34 cellular contexts compared by ENCODE assay signal in the genomic region with DNA sequence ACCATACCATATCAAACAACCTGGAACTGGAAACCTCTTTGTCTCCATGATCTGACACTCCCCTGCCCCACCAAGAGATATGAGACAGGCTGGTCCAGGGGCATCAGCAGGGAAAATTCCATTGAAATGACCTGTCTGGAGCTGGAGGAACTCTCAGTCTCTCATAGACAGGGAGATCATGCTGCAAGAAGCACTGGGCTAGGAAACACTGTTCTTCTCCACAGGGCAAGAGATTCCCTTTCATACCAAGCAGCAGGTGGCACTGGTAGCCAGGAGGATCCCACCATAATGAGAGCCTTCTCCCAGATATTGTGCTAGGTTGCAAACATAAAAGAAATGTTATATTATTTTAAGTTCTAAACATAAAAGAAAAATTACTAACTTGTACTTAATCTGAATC. TPM values are rescaled to one million over a fixed set of nuclear protein-coding genes. Genes with fewer than 3 reads are reported as not detected.
"Had no signal": no experiment of that assay in that cellular context is flagged by ENCODE, and none has a peak within 500 bp of the region (broad histone marks: within the 10 kb centered on the region; RNA-seq: fewer than 3 reads in every experiment).

No MANE protein-coding gene starts in this region.

- H3K4me3 Mint-ChIP-seq: activated CD4-positive, alpha-beta memory T cell treated with anti-CD3 and anti-CD28 coated beads for 36 hours; activated CD4-positive, alpha-beta T cell treated with anti-CD3 and anti-CD28 coated beads for 36 hours; activated CD4-positive, alpha-beta T cell treated with anti-CD3 and anti-CD28 coated beads, Interleukin-2, amount 10 ng/mL, durations not matched to agents 24 days and 14 days; activated CD8-positive, alpha-beta memory T cell treated with anti-CD3 and anti-CD28 coated beads, Interleukin-2, amount 10 ng/mL, durations not matched to agents 7 days and 5 days; activated CD8-positive, alpha-beta T cell treated with anti-CD3 and anti-CD28 coated beads, Interleukin-2, amount 10 ng/mL, durations not matched to agents 7 days and 5 days; activated naive CD4-positive, alpha-beta T cell treated with anti-CD3 and anti-CD28 coated beads, Interleukin-2, amount 10 ng/mL, durations not matched to agents 7 days and 5 days; activated naive CD8-positive, alpha-beta T cell treated with anti-CD3 and anti-CD28 coated beads, Interleukin-2, amount 10 ng/mL, durations not matched to agents 7 days and 5 days; activated T-helper 1 cell treated with anti-CD3 and anti-CD28 coated beads, Interleukin-12 subunit alpha, Interleukin-12 subunit beta, Interleukin-2, Interleukin-4 antibody, amounts not matched to agents 30 ng/mL and 10 ng/mL and 1 ng/mL, durations not matched to agents 14 hours and 24 hours and 36 hours; central memory CD8-positive, alpha-beta T cell; dendritic cell treated with granulocyte-macrophage colony-stimulating factor and Interleukin-4, amounts not matched to agents 40 ng/mL and 50 ng/mL, for 4 days; effector memory CD8-positive, alpha-beta T cell; T-helper 17 cell; T-helper 2 cell treated with Interferon-gamma antibody and Interleukin-4, amounts not matched to agents 5 μg/mL and 100 μg/mL, for 36 hours had no signal

- FAIRE-seq: bronchial epithelial cell had no signal

- H3K4me1 Mint-ChIP-seq: activated CD4-positive, alpha-beta T cell treated with anti-CD3 and anti-CD28 coated beads for 36 hours; activated CD4-positive, alpha-beta T cell treated with anti-CD3 and anti-CD28 coated beads, Interleukin-2, amount 10 ng/mL, durations not matched to agents 24 days and 14 days; activated CD8-positive, alpha-beta memory T cell treated with anti-CD3 and anti-CD28 coated beads, Interleukin-2, amount 10 ng/mL, durations not matched to agents 7 days and 5 days; activated naive CD8-positive, alpha-beta T cell treated with anti-CD3 and anti-CD28 coated beads, Interleukin-2, amount 10 ng/mL, durations not matched to agents 7 days and 5 days; central memory CD8-positive, alpha-beta T cell; T-helper 17 cell had no signal

- H3K4me1 ChIP-seq: ascending aorta, esophagus muscularis mucosa, foreskin keratinocyte, gastrocnemius medialis, heart left ventricle had no signal

- H3K27ac ChIP-seq: ascending aorta, brain microvascular endothelial cell, coronary artery, esophagus muscularis mucosa, foreskin keratinocyte, gastrocnemius medialis, heart left ventricle, WERI-Rb-1 had no signal

- H3K36me3 ChIP-seq: ascending aorta, brain microvascular endothelial cell, esophagus muscularis mucosa, gastrocnemius medialis, heart left ventricle, WERI-Rb-1 had no signal

- H3K27ac Mint-ChIP-seq: activated CD4-positive, alpha-beta memory T cell treated with anti-CD3 and anti-CD28 coated beads for 36 hours; activated CD4-positive, alpha-beta T cell treated with anti-CD3 and anti-CD28 coated beads for 36 hours; activated CD4-positive, alpha-beta T cell treated with anti-CD3 and anti-CD28 coated beads, Interleukin-2, amount 10 ng/mL, durations not matched to agents 24 days and 14 days; activated CD8-positive, alpha-beta memory T cell treated with anti-CD3 and anti-CD28 coated beads, Interleukin-2, amount 10 ng/mL, durations not matched to agents 7 days and 5 days; activated CD8-positive, alpha-beta T cell treated with anti-CD3 and anti-CD28 coated beads, Interleukin-2, amount 10 ng/mL, durations not matched to agents 7 days and 5 days; activated naive CD4-positive, alpha-beta T cell treated with anti-CD3 and anti-CD28 coated beads, Interleukin-2, amount 10 ng/mL, durations not matched to agents 7 days and 5 days; activated naive CD4-positive, alpha-beta T cell treated with anti-CD3 and anti-CD28 coated beads, Interleukin-2, amount 50 U/mL, for 72 hours; activated naive CD8-positive, alpha-beta T cell treated with anti-CD3 and anti-CD28 coated beads, Interleukin-2, amount 10 ng/mL, durations not matched to agents 7 days and 5 days; activated T-helper 1 cell treated with anti-CD3 and anti-CD28 coated beads, Interleukin-12 subunit alpha, Interleukin-12 subunit beta, Interleukin-2, Interleukin-4 antibody, amounts not matched to agents 30 ng/mL and 10 ng/mL and 1 ng/mL, durations not matched to agents 14 hours and 24 hours and 36 hours; dendritic cell treated with granulocyte-macrophage colony-stimulating factor and Interleukin-4, amounts not matched to agents 40 ng/mL and 50 ng/mL, for 4 days; effector memory CD8-positive, alpha-beta T cell; T-helper 17 cell; T-helper 2 cell treated with Interferon-gamma antibody and Interleukin-4, amounts not matched to agents 5 μg/mL and 100 μg/mL, for 36 hours had no signal

- H3K9me3 ChIP-seq: ascending aorta, esophagus muscularis mucosa, gastrocnemius medialis had no signal

- DNase-seq: activated CD4-positive, alpha-beta memory T cell treated with anti-CD3 and anti-CD28 coated beads for 36 hours; activated CD4-positive, alpha-beta T cell treated with anti-CD3 and anti-CD28 coated beads for 36 hours; activated CD4-positive, alpha-beta T cell treated with anti-CD3 and anti-CD28 coated beads, Interleukin-2, amount 10 ng/mL, durations not matched to agents 24 days and 14 days; activated CD4-positive, CD25-positive, alpha-beta regulatory T cell; activated CD4-positive, CD25-positive, alpha-beta regulatory T cell treated with anti-CD3 and anti-CD28 coated beads, Interleukin-2, amount 50 U/mL, for 72 hours; activated CD8-positive, alpha-beta memory T cell treated with anti-CD3 and anti-CD28 coated beads, Interleukin-2, amount 10 ng/mL, durations not matched to agents 7 days and 5 days; activated CD8-positive, alpha-beta memory T cell treated with anti-CD3 and anti-CD28 coated beads, Interleukin-2, amount 50 U/mL, for 4 hours; activated CD8-positive, alpha-beta T cell treated with anti-CD3 and anti-CD28 coated beads, Interleukin-2, amount 10 ng/mL, durations not matched to agents 7 days and 5 days; activated gamma-delta T cell; activated naive CD4-positive, alpha-beta T cell; activated naive CD4-positive, alpha-beta T cell treated with anti-CD3 and anti-CD28 coated beads, Interleukin-2, amount 10 ng/mL, durations not matched to agents 7 days and 5 days; activated naive CD8-positive, alpha-beta T cell treated with anti-CD3 and anti-CD28 coated beads, Interleukin-2, amount 10 ng/mL, durations not matched to agents 7 days and 5 days; activated T-cell treated with anti-CD3 and anti-CD28 coated beads, Interleukin-2, amount 50 U/mL, for 1 hour; activated T-cell treated with anti-CD3 and anti-CD28 coated beads, Interleukin-2, amount 50 U/mL, for 48 hours; brain microvascular endothelial cell; effector CD4-positive, alpha-beta T cell; effector memory CD8-positive, alpha-beta T cell; erythroblast; foreskin keratinocyte; gastrocnemius medialis; glutamatergic neuron; heart left ventricle; T-helper 17 cell; T1000; WERI-Rb-1 had no signal

- ATAC-seq: activated CD4-positive, alpha-beta T cell treated with anti-CD3 and anti-CD28 coated beads for 36 hours; activated CD8-positive, alpha-beta memory T cell treated with anti-CD3 and anti-CD28 coated beads, Interleukin-2, amount 10 ng/mL, durations not matched to agents 7 days and 5 days; activated CD8-positive, alpha-beta T cell treated with anti-CD3 and anti-CD28 coated beads, Interleukin-2, amount 10 ng/mL, durations not matched to agents 7 days and 5 days; activated naive CD4-positive, alpha-beta T cell treated with anti-CD3 and anti-CD28 coated beads, Interleukin-2, amount 50 U/mL, for 72 hours; effector memory CD8-positive, alpha-beta T cell; foreskin keratinocyte; gastrocnemius medialis; heart left ventricle; T-helper 17 cell had no signal

- H3K27me3 ChIP-seq: ascending aorta, brain microvascular endothelial cell, esophagus muscularis mucosa, foreskin keratinocyte, gastrocnemius medialis had no signal

- H3K4me3 ChIP-seq: ascending aorta, coronary artery, esophagus muscularis mucosa, gastrocnemius medialis, heart left ventricle had no signal

- H3K36me3 Mint-ChIP-seq: activated CD4-positive, alpha-beta memory T cell treated with anti-CD3 and anti-CD28 coated beads for 36 hours; activated CD8-positive, alpha-beta memory T cell treated with anti-CD3 and anti-CD28 coated beads, Interleukin-2, amount 10 ng/mL, durations not matched to agents 7 days and 5 days; activated naive CD4-positive, alpha-beta T cell treated with anti-CD3 and anti-CD28 coated beads, Interleukin-2, amount 10 ng/mL, durations not matched to agents 7 days and 5 days; activated naive CD4-positive, alpha-beta T cell treated with anti-CD3 and anti-CD28 coated beads, Interleukin-2, amount 50 U/mL, for 72 hours; activated naive CD8-positive, alpha-beta T cell treated with anti-CD3 and anti-CD28 coated beads, Interleukin-2, amount 10 ng/mL, durations not matched to agents 7 days and 5 days had no signal

- H3K9me3 Mint-ChIP-seq: activated CD4-positive, alpha-beta memory T cell treated with anti-CD3 and anti-CD28 coated beads for 36 hours; activated CD4-positive, alpha-beta T cell treated with anti-CD3 and anti-CD28 coated beads, Interleukin-2, amount 10 ng/mL, durations not matched to agents 24 days and 14 days; activated naive CD4-positive, alpha-beta T cell treated with anti-CD3 and anti-CD28 coated beads, Interleukin-2, amount 10 ng/mL, durations not matched to agents 7 days and 5 days; activated naive CD4-positive, alpha-beta T cell treated with anti-CD3 and anti-CD28 coated beads, Interleukin-2, amount 50 U/mL, for 72 hours; activated naive CD8-positive, alpha-beta T cell treated with anti-CD3 and anti-CD28 coated beads, Interleukin-2, amount 10 ng/mL, durations not matched to agents 7 days and 5 days; activated T-helper 1 cell treated with anti-CD3 and anti-CD28 coated beads, Interleukin-12 subunit alpha, Interleukin-12 subunit beta, Interleukin-2, Interleukin-4 antibody, amounts not matched to agents 30 ng/mL and 10 ng/mL and 1 ng/mL, durations not matched to agents 14 hours and 24 hours and 36 hours; central memory CD8-positive, alpha-beta T cell; dendritic cell treated with granulocyte-macrophage colony-stimulating factor and Interleukin-4, amounts not matched to agents 40 ng/mL and 50 ng/mL, for 4 days; effector memory CD8-positive, alpha-beta T cell; T-helper 2 cell treated with Interferon-gamma antibody and Interleukin-4, amounts not matched to agents 5 μg/mL and 100 μg/mL, for 36 hours had no signal

RNA-seq across cellular contexts. Expression of a gene that starts 14.5 kb away (rescaled TPM):
- total RNA-seq: activated CD8-positive, alpha-beta T cell treated with anti-CD3 and anti-CD28 coated beads, Interleukin-2, amount 10 ng/mL, durations not matched to agents 7 days and 5 days; activated naive CD8-positive, alpha-beta T cell treated with anti-CD3 and anti-CD28 coated beads, Interleukin-2, amount 10 ng/mL, durations not matched to agents 7 days and 5 days had no signal
